In the genomic region with DNA sequence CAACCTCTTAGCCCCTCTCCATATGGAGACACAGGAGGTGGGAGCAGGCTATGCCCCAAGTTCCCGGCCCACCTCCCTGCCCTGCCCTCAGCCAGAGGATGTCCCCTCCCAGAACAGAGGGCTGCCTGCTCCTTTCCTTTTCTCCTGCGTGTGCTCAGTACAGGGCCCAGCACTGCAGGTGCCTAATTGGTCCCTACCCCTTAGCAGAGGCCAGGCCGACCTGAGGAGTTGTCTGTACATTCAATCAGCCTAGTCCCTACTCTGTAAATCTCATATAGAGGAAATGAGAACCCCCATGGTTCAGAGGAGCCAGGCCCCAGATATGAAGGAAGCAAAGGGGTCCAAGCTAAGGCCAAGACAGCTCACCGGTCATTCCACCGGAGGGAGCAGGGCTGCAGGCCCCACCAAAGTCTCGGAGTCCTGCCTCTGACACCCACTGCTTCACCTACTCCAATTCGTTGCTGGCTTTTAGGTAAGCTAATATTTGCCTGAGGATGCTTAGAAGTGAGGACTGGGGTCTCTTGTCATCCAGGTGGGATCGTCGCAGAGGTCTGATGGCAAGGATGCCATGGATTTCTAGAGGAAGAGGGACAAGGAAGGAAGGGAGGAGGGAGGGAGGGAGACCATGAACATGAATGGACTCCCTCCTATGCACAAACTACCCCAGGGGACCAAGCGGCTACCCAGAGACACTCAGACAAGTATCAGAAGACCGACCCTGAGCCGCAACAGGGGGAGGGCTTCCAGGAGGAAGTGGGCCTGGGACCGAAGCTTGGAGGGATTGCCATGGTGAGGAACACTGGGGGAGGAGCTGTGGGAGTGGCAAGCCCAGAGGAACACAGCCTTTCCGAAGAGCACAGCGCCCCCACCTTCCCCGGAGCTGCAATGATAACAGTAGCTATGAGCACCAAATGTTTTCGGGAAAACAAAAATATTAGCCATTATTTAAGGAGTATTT, we compare ENCODE assay signal across 16 cellular contexts. TPM values are rescaled to one million over a fixed set of nuclear protein-coding genes. Genes with fewer than 3 reads are reported as not detected.
A peak's percentile ranks its signal among the peaks of the same experiment; 100 is the strongest.
DNase-seq lines count a peak whose midpoint lies in the region; ATAC-seq, FAIRE-seq and TF ChIP-seq lines count a peak whose summit lies in the region.
"Had no signal": no experiment of that assay in that cellular context is flagged by ENCODE, and none has a peak within 500 bp of the region (broad histone marks: within the 10 kb centered on the region; RNA-seq: fewer than 3 reads in every experiment).

No MANE protein-coding gene starts in this region.

- intact Hi-C loops in endothelial cell of umbilical vein (cut with micrococcal nuclease) = no loop called here

- dilution Hi-C loops in endothelial cell of umbilical vein (cut with MboI; ENCODE audit: extremely low pct_ligation_motif_present, low sequenced_read_pairs) = no loop called here

- H3K9me3 ChIP-seq in NT2/D1 (ENCODE audit: insufficient read depth, low read length) (peaks cover 12% of the 10 kb centered on the region), endothelial cell of umbilical vein (replicated peaks; ENCODE audit: control insufficient read depth, insufficient read depth, low read length) (no peaks in the 10 kb centered on the region), trophoblast cell (ENCODE audit: insufficient read depth, low read depth, low read length) (no peaks in the 10 kb centered on the region)
- H3K9me3 ChIP-seq: ovary had no signal

- H3K27ac Mint-ChIP-seq in GM23338 = no peak overlapping the region
- H3K27ac Mint-ChIP-seq: activated naive CD8-positive, alpha-beta T cell treated with anti-CD3 and anti-CD28 coated beads for 36 hours; stimulated activated effector memory CD8-positive, alpha-beta T cell treated with anti-CD3 and anti-CD28 coated beads, Interleukin-12 subunit alpha, Interleukin-12 subunit beta, amount 100 ng/mL, for 72 hours; T-helper 1 cell treated with Interleukin-12 subunit alpha and Interleukin-12 subunit beta and Interleukin-4 antibody, amounts not matched to agents 30 μg/mL and 1 μg/mL, for 36 hours had no signal

- no peaks in the 10 kb centered on the region for H4K20me1 ChIP-seq in GM23338 (replicated peaks; ENCODE audit: insufficient read depth)
- no peaks in the 10 kb centered on the region for H4K20me1 ChIP-seq in endothelial cell of umbilical vein (replicated peaks; ENCODE audit: control insufficient read depth, extremely low read depth, insufficient read depth, low read length)

- no peaks in the 10 kb centered on the region for H3F3A ChIP-seq in GM23338 (replicated peaks; ENCODE audit: low read depth)

- H3K36me3 Mint-ChIP-seq in GM23338 (ENCODE audit: low read depth) = no peaks in the 10 kb centered on the region
- H3K36me3 Mint-ChIP-seq: activated naive CD8-positive, alpha-beta T cell treated with anti-CD3 and anti-CD28 coated beads for 36 hours; stimulated activated effector memory CD8-positive, alpha-beta T cell treated with anti-CD3 and anti-CD28 coated beads, Interleukin-12 subunit alpha, Interleukin-12 subunit beta, amount 100 ng/mL, for 72 hours had no signal

- POLR2A ChIA-PET in endothelial cell of umbilical vein (lab: Charles Lee) = no interaction called here

- H3K4ac ChIP-seq in trophoblast cell (ENCODE audit: low read depth, low read length) = no peak overlapping the region

- H3K4me1 Mint-ChIP-seq in GM23338 = peaks cover 8% of the 10 kb centered on the region
- H3K4me1 Mint-ChIP-seq: activated naive CD8-positive, alpha-beta T cell treated with anti-CD3 and anti-CD28 coated beads for 36 hours had no signal

- CTCF ChIA-PET in endothelial cell of umbilical vein (lab: Charles Lee) = interaction anchor here (0.7 to 2.0 kb wide), 8 partner anchors 8 to 101 kb away, joined by 3 to 7 read pairs (median 4); a partner anchor contains a TSS

- peaks cover 7% of the 10 kb centered on the region; the same call in 2 of the 3 replicates for H3K9me3 Mint-ChIP-seq in GM23338
- H3K9me3 Mint-ChIP-seq: T-helper 1 cell treated with Interleukin-12 subunit alpha and Interleukin-12 subunit beta and Interleukin-4 antibody, amounts not matched to agents 30 μg/mL and 1 μg/mL, for 36 hours had no signal

- no CpG with 5 or more reads among the region's 17 CpGs for WGBS in trophoblast cell (ENCODE audit: extremely low coverage, insufficient coverage, insufficient read length)

- H4K8ac ChIP-seq in trophoblast cell (ENCODE audit: low read depth, low read length) = no peak overlapping the region

- no peak overlapping the region for H3K18ac ChIP-seq in trophoblast cell (ENCODE audit: low read length)

- H2BK12ac ChIP-seq in trophoblast cell (ENCODE audit: low read length) = no peak overlapping the region

- no peak overlapping the region for H3K9ac ChIP-seq in NT2/D1 (ENCODE audit: insufficient read length, low read depth)
- no peak overlapping the region for H3K9ac ChIP-seq in endothelial cell of umbilical vein (replicated peaks; ENCODE audit: extremely low read depth, insufficient read depth, low read length)
- no peak overlapping the region for H3K9ac ChIP-seq in trophoblast cell (ENCODE audit: low read length)

- no peak overlapping the region for H3K14ac ChIP-seq in trophoblast cell (ENCODE audit: low read length)

- no peak overlapping the region for H2BK5ac ChIP-seq in trophoblast cell (ENCODE audit: low read depth, low read length, poor library complexity)

- H3K27ac ChIP-seq in GM23338 (ENCODE audit: low read depth) = no peak overlapping the region
- H3K27ac ChIP-seq in endothelial cell of umbilical vein (ENCODE audit: insufficient read depth, low read depth, low read length) = no peak overlapping the region
- H3K27ac ChIP-seq in trophoblast cell (ENCODE audit: low read depth, low read length) = no peak overlapping the region
- H3K27ac ChIP-seq: dorsolateral prefrontal cortex, ovary had no signal

- H3K9me1 ChIP-seq in endothelial cell of umbilical vein (replicated peaks; ENCODE audit: control insufficient read depth, extremely low read depth, insufficient read depth, low read length) = no peaks in the 10 kb centered on the region

- H3K79me1 ChIP-seq in trophoblast cell (ENCODE audit: low read length) = peaks cover 5% of the 10 kb centered on the region

- no peaks in the 10 kb centered on the region for H3K4me1 ChIP-seq in GM23338 (ENCODE audit: insufficient read depth)
- peaks cover 13% of the 10 kb centered on the region for H3K4me1 ChIP-seq in NT2/D1 (ENCODE audit: insufficient read depth, insufficient read length)
- H3K4me1 ChIP-seq in endothelial cell of umbilical vein (ENCODE audit: control insufficient read depth, extremely low read depth, insufficient read depth, low read length) = peaks cover 3% of the 10 kb centered on the region
- H3K4me1 ChIP-seq in trophoblast cell (ENCODE audit: control insufficient read depth in 1 of 2, insufficient read depth in 2 of 2, low read length in 2 of 2) = peaks cover 0 to 2% of the 10 kb centered on the region in 2 experiments

- H3K23ac ChIP-seq in trophoblast cell (ENCODE audit: low read length) = no peak overlapping the region

- H3K4me3 ChIP-seq in GM23338 (peak overlapping the region; percentile 1; the same call in 1 of the 2 replicates), NT2/D1 (ENCODE audit: insufficient read length, low read depth) (no peak overlapping the region), endothelial cell of umbilical vein (replicated peaks in 1 of 3; ENCODE audit: insufficient read depth in 1 of 3, low read depth in 1 of 3, low read length in 3 of 3) (no peak overlapping the region), trophoblast cell (ENCODE audit: low read depth, low read length) (no peak overlapping the region)
- H3K4me3 ChIP-seq: dorsolateral prefrontal cortex, lung, MG63, ovary had no signal

- H3K4me2 ChIP-seq in GM23338 (peak overlapping the region; percentile 40; the same call in 1 of the 2 replicates), endothelial cell of umbilical vein (ENCODE audit: insufficient read depth, low read length) (no peak overlapping the region), trophoblast cell (ENCODE audit: low read length) (no peak overlapping the region)

- H4K91ac ChIP-seq in trophoblast cell (ENCODE audit: low read depth, low read length) = peak overlapping the region; percentile 4

- H2BK120ac ChIP-seq in trophoblast cell (ENCODE audit: insufficient read depth, low read length, poor library complexity) = no peak overlapping the region

- BruUV-seq in endothelial cell of umbilical vein (replicated peaks; lab: Mats Ljungman, UMichigan) = no TSS peak

- H3K27me3 Mint-ChIP-seq in GM23338 (ENCODE audit: insufficient read depth, low read depth, poor library complexity) = peaks cover 10% of the 10 kb centered on the region

- peak; percentile 98 for ATAC-seq in GM23338
- ATAC-seq in HG03432 (IDR thresholded peaks at IDR 0.05; ENCODE audit: unreplicated experiment) = no peak
- ATAC-seq in HG02885 (IDR thresholded peaks at IDR 0.05; ENCODE audit: poor library complexity, unreplicated experiment) = no peak
- ATAC-seq: stimulated activated effector memory CD8-positive, alpha-beta T cell treated with anti-CD3 and anti-CD28 coated beads, Interleukin-12 subunit alpha, Interleukin-12 subunit beta, amount 100 ng/mL, for 72 hours had no signal

- H3K4me3 Mint-ChIP-seq in GM23338 = peak overlapping the region; percentile 20; the same call in 2 of the 3 replicates
- H3K4me3 Mint-ChIP-seq: activated naive CD8-positive, alpha-beta T cell treated with anti-CD3 and anti-CD28 coated beads for 36 hours; stimulated activated effector memory CD8-positive, alpha-beta T cell treated with anti-CD3 and anti-CD28 coated beads, Interleukin-12 subunit alpha, Interleukin-12 subunit beta, amount 100 ng/mL, for 72 hours; T-helper 1 cell treated with Interleukin-12 subunit alpha and Interleukin-12 subunit beta and Interleukin-4 antibody, amounts not matched to agents 30 μg/mL and 1 μg/mL, for 36 hours had no signal

- DNase-seq in GM23338 (ENCODE audit: low spot score) (peak; percentile 95), NT2/D1 (ENCODE audit: low read depth, low spot score) (peak; percentile 80), endothelial cell of umbilical vein (ENCODE audit: low read depth, low spot score) (no peak), trophoblast cell (no peak), SHP77 treated with DMSO at 0.1 percent for 48 hours (lab: John Stamatoyannopoulos, UW) (no peak)
- DNase-seq: activated naive CD8-positive, alpha-beta T cell treated with anti-CD3 and anti-CD28 coated beads for 36 hours; COR-L47; HCEC 1CT; MG63; ovary had no signal

- H3K36me3 ChIP-seq in GM23338 (ENCODE audit: insufficient read depth) (no peaks in the 10 kb centered on the region), NT2/D1 (ENCODE audit: insufficient read depth, insufficient read length, low read length) (no peaks in the 10 kb centered on the region), endothelial cell of umbilical vein (ENCODE audit: control insufficient read depth in 2 of 2, extremely low read depth in 1 of 2, insufficient read depth in 2 of 2, low read length in 2 of 2) (no peaks in the 10 kb centered on the region), trophoblast cell (ENCODE audit: control insufficient read depth in 1 of 2, insufficient read depth in 2 of 2, low read length in 2 of 2) (no peaks in the 10 kb centered on the region)
- H3K36me3 ChIP-seq: MG63, ovary had no signal

- no peak for FAIRE-seq in endothelial cell of umbilical vein (lab: Jason Lieb, UNC)

- H3K27me3 ChIP-seq in GM23338 (ENCODE audit: insufficient read depth) (no peaks in the 10 kb centered on the region), NT2/D1 (ENCODE audit: insufficient read depth, insufficient read length) (peaks cover 16% of the 10 kb centered on the region), endothelial cell of umbilical vein (ENCODE audit: control insufficient read depth in 2 of 2, insufficient read depth in 2 of 2, low read length in 2 of 2) (peaks cover 1 to 3% of the 10 kb centered on the region in 2 experiments), trophoblast cell (ENCODE audit: insufficient read depth, low read length) (no peaks in the 10 kb centered on the region)
- H3K27me3 ChIP-seq: MG63, ovary had no signal

- H2AK5ac ChIP-seq in trophoblast cell (ENCODE audit: low read length) = no peak overlapping the region

- H2AFZ ChIP-seq in GM23338 (peak overlapping the region; percentile 94), endothelial cell of umbilical vein (ENCODE audit: low read depth, low read length) (peak overlapping the region; percentile 74), trophoblast cell (ENCODE audit: insufficient read depth, low read length, poor library complexity) (no peak overlapping the region)

- no peak for TF ChIP-seq POLR2A in endothelial cell of umbilical vein (IDR thresholded peaks at IDR 0.05; ENCODE audit: low read depth, low read length)

- H3K9me2 ChIP-seq in GM23338 (ENCODE audit: insufficient read depth) = no peaks in the 10 kb centered on the region

- TF ChIP-seq CTCF in GM23338 (conservative IDR thresholded peaks at IDR 0.05; ENCODE audit: low read depth in 2 of 2) (peak; percentile 55 to 80), endothelial cell of umbilical vein (IDR thresholded peaks at IDR 0.05; ENCODE audit: extremely low read depth in 1 of 2, insufficient read depth in 1 of 2, low read depth in 1 of 2, low read length in 2 of 2) (peak; percentile 11 to 21)

- H4K12ac ChIP-seq in trophoblast cell (ENCODE audit: low read depth, low read length) = no peak overlapping the region

- H3K79me2 ChIP-seq in GM23338 (replicated peaks; ENCODE audit: insufficient read depth) (no peaks in the 10 kb centered on the region), endothelial cell of umbilical vein (ENCODE audit: control insufficient read depth, insufficient read depth, low read length) (no peaks in the 10 kb centered on the region), trophoblast cell (ENCODE audit: control insufficient read depth, insufficient read depth, low read length, poor library complexity) (no peaks in the 10 kb centered on the region)

RNA-seq across cellular contexts. Expression of a gene that starts 30.4 kb away (rescaled TPM):
- total RNA-seq in GM23338 (2014; rRNA removed; shearing (Covaris generic)) = 4.2 and 4.5 TPM in 2 replicates
- polyA plus RNA-seq in GM23338 (2016; fragmentation: Nextera tagmentation; extraction: Ambion mirVana) (0.66 and 0.68 TPM in 2 replicates), endothelial cell of umbilical vein (0.04 and 0.05 TPM in 2 replicates)
- 0.18 and 0.38 TPM in 2 replicates for total RNA-seq in endothelial cell of umbilical vein
- polyA plus RNA-seq in endothelial cell of umbilical vein (2011; cell fraction: cytosol; rRNA removed) = 0.04 TPM in 1 of 2 replicates, not detected in the other
- 0.05 TPM in 1 of 2 replicates, not detected in the other for polyA plus RNA-seq in endothelial cell of umbilical vein (2011; cell fraction: nucleus; rRNA removed)
- 0.15 and 0.50 TPM in 2 replicates for polyA plus RNA-seq in endothelial cell of umbilical vein (2012)
- 0.19 TPM in 1 of 2 replicates, not detected in the other for polyA minus RNA-seq in endothelial cell of umbilical vein
- polyA minus RNA-seq in endothelial cell of umbilical vein (2011; cell fraction: cytosol; rRNA and poly(A)+ RNA removed) = 0.82 TPM
- polyA minus RNA-seq in endothelial cell of umbilical vein (2011; cell fraction: nucleus; rRNA and poly(A)+ RNA removed) = 0.43 TPM in 1 of 2 replicates, not detected in the other
- 119 and 130 TPM in 2 replicates for polyA plus RNA-seq in trophoblast cell (2013)

Comparison
In these comparisons a context has a peak if more than half of its experiments do, and no peak if none do; other contexts are left out.
1. DNase-seq: peak in GM23338 (single experiment) and NT2/D1 (single experiment); none in endothelial cell of umbilical vein (single experiment), trophoblast cell (0 of 2) and SHP77 treated with DMSO at 0.1 percent for 48 hours (single experiment).